8 cellular contexts compared by ENCODE assay signal in the genomic region with DNA sequence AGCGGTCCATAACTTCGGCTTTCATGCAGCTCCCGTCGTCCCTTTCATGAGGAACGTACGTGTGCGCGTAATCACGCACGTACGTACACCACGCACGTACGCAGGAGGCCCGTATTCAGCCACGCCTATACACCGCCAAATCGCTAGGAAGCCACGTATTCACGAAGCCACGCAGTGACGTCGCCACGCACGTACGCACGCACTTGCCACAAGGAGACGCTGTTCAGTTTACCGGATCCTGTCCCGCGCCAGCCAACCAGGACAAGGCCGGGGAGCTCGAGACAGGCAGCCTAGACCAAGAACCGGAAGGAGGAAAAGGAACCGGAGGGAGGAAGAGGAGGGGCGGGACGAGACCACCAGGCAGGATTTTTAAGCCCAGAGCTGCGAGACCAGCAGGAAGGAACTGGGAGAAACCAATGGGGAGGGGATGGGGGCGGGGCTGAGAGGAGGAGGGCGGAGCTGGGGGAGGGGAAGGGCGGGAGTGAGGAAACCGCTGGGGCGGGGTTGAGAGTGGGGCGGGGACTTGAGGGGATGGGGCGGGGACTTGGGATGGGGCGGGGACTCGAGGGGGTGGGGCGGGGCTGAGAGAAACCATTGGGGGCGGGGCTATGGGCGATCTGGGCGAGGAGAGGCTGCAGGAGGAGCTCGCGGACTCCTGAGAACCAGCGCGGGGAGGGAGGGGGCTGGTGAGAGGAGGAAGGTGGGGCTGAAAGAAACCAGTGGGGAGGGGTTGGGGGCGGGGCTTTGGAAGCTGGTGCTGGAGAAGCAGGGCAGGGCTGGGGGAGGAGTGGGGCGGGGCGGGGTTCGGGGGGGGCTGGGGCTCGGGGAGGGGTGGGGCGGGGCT. TPM values are rescaled to one million over a fixed set of nuclear protein-coding genes. Genes with fewer than 3 reads are reported as not detected.
DNase-seq lines count a peak whose midpoint lies in the region; ATAC-seq and TF ChIP-seq lines count a peak whose summit lies in the region.

A gene (minus strand): TSS at position 65 of the 844 bp plus-strand sequence. CDS start 4,617 bp downstream, outside the sequence.

- H3K4me3 Mint-ChIP-seq in activated B cell treated with CpG ODN at 0.5 μM for 24 hours, result peak within 1 kb of the TSS; percentile 85

- no peaks in the 10 kb centered on the region for H3K9me3 ChIP-seq in smooth muscle cell (replicated peaks; ENCODE audit: low read depth)

- no peak within 1 kb of the TSS for H2AFZ ChIP-seq in smooth muscle cell (ENCODE audit: low read depth)

- no peaks in the 10 kb centered on the region for H3K27me3 ChIP-seq in smooth muscle cell (ENCODE audit: low read depth)

- DNase-seq in AG08396 (ENCODE audit: low spot score) (peak; percentile 68), NCI-H345 (lab: John Stamatoyannopoulos, UW) (peak; percentile 98), activated B cell treated with CpG ODN at 0.5 μM for 24 hours (peak; percentile 79), caudate nucleus (lab: John Stamatoyannopoulos, UW) (peak; percentile 37 to 99 (median 93)), iPS-NIHi7 (ENCODE audit: extremely low spot score) (peak; percentile 63), smooth muscle cell (lab: John Stamatoyannopoulos, UW; ENCODE audit: unreplicated experiment) (peak; percentile 90)

- ATAC-seq in GM18907 (IDR thresholded peaks at IDR 0.05; ENCODE audit: unreplicated experiment) (peak; percentile 74), HG03280 (IDR thresholded peaks at IDR 0.05; ENCODE audit: unreplicated experiment) (peak; percentile 67), activated B cell treated with CpG ODN at 0.5 μM for 24 hours (ENCODE audit: low read depth) (peak; percentile 53)

- H3K4me1 ChIP-seq in smooth muscle cell (ENCODE audit: low read depth), result no peaks in the 10 kb centered on the region

- POLR2A ChIA-PET in activated B cell treated with CpG ODN at 0.5 μM for 24 hours (lab: Charles Lee), result interaction anchor here (0.6 to 3.2 kb wide), 12 partner anchors 398 to 1457 kb away, joined by 3 to 68 read pairs (median 8); a partner anchor contains a TSS

- H3K27me3 Mint-ChIP-seq in activated B cell treated with CpG ODN at 0.5 μM for 24 hours, result no peaks in the 10 kb centered on the region

- H3K27ac Mint-ChIP-seq in activated B cell treated with CpG ODN at 0.5 μM for 24 hours, result peak within 1 kb of the TSS; percentile 93

- H3K27ac ChIP-seq in caudate nucleus (ENCODE audit: low read depth, low read length) (peak within 1 kb of the TSS; percentile 93), smooth muscle cell (ENCODE audit: low read depth) (peak within 1 kb of the TSS; percentile 96)

- H3K36me3 Mint-ChIP-seq in activated B cell treated with CpG ODN at 0.5 μM for 24 hours (ENCODE audit: low read depth), result peaks cover 10% of the 10 kb centered on the region

- no peaks in the 10 kb centered on the region for H4K20me1 ChIP-seq in smooth muscle cell (ENCODE audit: low read depth)

- H3K4me2 ChIP-seq in smooth muscle cell, result peak within 1 kb of the TSS; percentile 87

- no peaks in the 10 kb centered on the region for H3K9me3 Mint-ChIP-seq in activated B cell treated with CpG ODN at 0.5 μM for 24 hours

- H3K79me2 ChIP-seq in smooth muscle cell (ENCODE audit: low read depth), result peaks cover 10% of the 10 kb centered on the region

- peak within 1 kb of the TSS; percentile 64 for H3K4me3 ChIP-seq in smooth muscle cell

- CTCF ChIA-PET in activated B cell treated with CpG ODN at 0.5 μM for 24 hours (lab: Charles Lee), result interaction anchor here (0.9 kb wide), 1 partner anchor 398 kb away, joined by 4 read pairs; no protein-coding TSS in a partner anchor

- TF ChIP-seq CTCF in activated B cell treated with CpG ODN at 0.5 μM for 24 hours (IDR thresholded peaks at IDR 0.05), result no peak
- TF ChIP-seq CTCF in smooth muscle cell (IDR thresholded peaks at IDR 0.05; ENCODE audit: borderline replicate concordance, insufficient read depth, poor library complexity, severe bottlenecking), result peak; percentile 54

- peaks cover 10% of the 10 kb centered on the region for H3K4me1 Mint-ChIP-seq in activated B cell treated with CpG ODN at 0.5 μM for 24 hours

- H3K36me3 ChIP-seq in smooth muscle cell (ENCODE audit: low read depth), result no peaks in the 10 kb centered on the region

- peak within 1 kb of the TSS; percentile 96 for H3K9ac ChIP-seq in smooth muscle cell (ENCODE audit: low read depth)

- 28% methylated on average over 36 of the region's 61 CpGs for WGBS in smooth muscle cell (ENCODE audit: low lambda C conversion rate)

- intact Hi-C loops in activated B cell treated with CpG ODN at 0.5 μM for 24 hours (cut with micrococcal nuclease), result loop anchor here (5.0 kb wide), 3 partner anchors 306 to 1459 kb away; a partner anchor contains a TSS

- H3F3A ChIP-seq in smooth muscle cell (ENCODE audit: low read depth), result no peaks in the 10 kb centered on the region

RNA-seq across cellular contexts. Expression of the gene that starts here (rescaled TPM):
- total RNA-seq in activated B cell treated with CpG ODN at 0.5 μM for 24 hours (37.5 and 38.4 TPM in 2 replicates), smooth muscle cell (31.2 and 31.3 TPM in 2 replicates)
- polyA plus RNA-seq in smooth muscle cell, result 50.6 and 52.5 TPM in 2 replicates

Comparison
In these comparisons a context has a peak if more than half of its experiments do, and no peak if none do; other contexts are left out.
1. Peak in every context shown above with its lines: DNase-seq, ATAC-seq, H3K4me3 ChIP-seq and H3K27ac ChIP-seq.